11 cellular contexts compared by ENCODE assay signal in genomic region chr5:113546711-113547159, GRCh38. TPM values are rescaled to one million over a fixed set of nuclear protein-coding genes. Genes with fewer than 3 reads are reported as not detected.
DNase-seq lines count a peak whose midpoint lies in the region; ATAC-seq and TF ChIP-seq lines count a peak whose summit lies in the region.
"Had no signal": no experiment of that assay in that cellular context is flagged by ENCODE, and none has a peak within 500 bp of the region (broad histone marks: within the 10 kb centered on the region; RNA-seq: fewer than 3 reads in every experiment).

No MANE protein-coding gene starts in this region.

- TF ChIP-seq CTCF in brain microvascular endothelial cell (IDR thresholded peaks at IDR 0.05; ENCODE audit: low read depth, low read length, missing control alignments) = no peak

- TF ChIP-seq POLR2A in GM18505 (IDR thresholded peaks at IDR 0.05; ENCODE audit: borderline replicate concordance, extremely low read depth, insufficient read depth, insufficient read length) = no peak

- no peak overlapping the region for H3K27ac ChIP-seq in brain microvascular endothelial cell

- H3K27me3 ChIP-seq in brain microvascular endothelial cell (replicated peaks) = no peaks in the 10 kb centered on the region
- H3K27me3 ChIP-seq: sigmoid colon had no signal

- no peak for ATAC-seq in GM18505 (IDR thresholded peaks at IDR 0.05; ENCODE audit: unreplicated experiment)
- no peak for ATAC-seq in HG02571 (IDR thresholded peaks at IDR 0.05; ENCODE audit: unreplicated experiment)

- DNase-seq in Caki2 (ENCODE audit: low read depth) (peak; percentile 33), HPDE6-E6E7 (ENCODE audit: extremely low spot score) (peak; percentile 4), brain microvascular endothelial cell (peak; percentile 11), kidney glomerular epithelial cell (lab: John Stamatoyannopoulos, UW) (peak; percentile 69), epidermal melanocyte (ENCODE audit: insufficient read length, low spot score) (no peak), NCI-H146 treated with DMSO at 0.1 percent for 48 hours (lab: John Stamatoyannopoulos, UW; ENCODE audit: unreplicated experiment) (no peak)
- DNase-seq: DMS 273 treated with DMSO at 0.1 percent for 48 hours, NCI-H345, sigmoid colon had no signal

- no peak overlapping the region for H3K4me3 ChIP-seq in brain microvascular endothelial cell (ENCODE audit: low read depth, low read length)
- H3K4me3 ChIP-seq: sigmoid colon had no signal

- in situ Hi-C loops in Caki2 (cut with HindIII; ENCODE audit: low pct_unique_long_range_greater_than_20kb, low sequenced_read_pairs) = no loop called here
- in situ Hi-C loops in brain microvascular endothelial cell (cut with HindIII; ENCODE audit: low pct_ligation_motif_present, low sequenced_read_pairs) = no loop called here

- peaks cover 5% of the 10 kb centered on the region for H3K36me3 ChIP-seq in brain microvascular endothelial cell (replicated peaks)

RNA-seq across cellular contexts. Expression of gene YTHDC2, which starts 33.2 kb away (rescaled TPM):
- total RNA-seq in Caki2 (2014; rRNA removed; shearing (Covaris generic); ENCODE audit: low replicate concordance) = 3.4 and 5.8 TPM in 2 replicates

RNA-seq across cellular contexts. Expression of gene MCC, which starts 58.5 kb away (rescaled TPM):
- total RNA-seq in Caki2 (2014; rRNA removed; shearing (Covaris generic); ENCODE audit: low replicate concordance) = 0.20 and 2.9 TPM in 2 replicates

Comparison
In these comparisons a context has a peak if more than half of its experiments do, and no peak if none do; other contexts are left out.
1. DNase-seq: peak in Caki2 (single experiment), HPDE6-E6E7 (single experiment), brain microvascular endothelial cell (single experiment) and kidney glomerular epithelial cell (single experiment); none in epidermal melanocyte (single experiment) and NCI-H146 treated with DMSO at 0.1 percent for 48 hours (single experiment).